Comparison of ENCODE assay signal across 11 cellular contexts in genomic region chr13:79227418-79227817, GRCh38.
DNase-seq lines count a peak whose midpoint lies in the region; ATAC-seq and TF ChIP-seq lines count a peak whose summit lies in the region.
"Had no signal": no experiment of that assay in that cellular context is flagged by ENCODE, and none has a peak within 500 bp of the region (broad histone marks: within the 10 kb centered on the region; RNA-seq: fewer than 3 reads in every experiment).

No MANE protein-coding gene starts in this region.

- no peak overlapping the region for H3K23ac ChIP-seq in neuronal stem cell (ENCODE audit: low read depth, low read length, poor library complexity)

- H3K27me3 ChIP-seq in neuronal stem cell (ENCODE audit: control insufficient read depth in 3 of 3, insufficient read depth in 3 of 3, low read depth in 1 of 3, low read length in 3 of 3): no peaks in the 10 kb centered on the region
- H3K27me3 ChIP-seq: adrenal gland had no signal

- no peaks in the 10 kb centered on the region for H3K9me3 Mint-ChIP-seq in osteocyte (ENCODE audit: unreplicated experiment)

- ATAC-seq in HG02678 (IDR thresholded peaks at IDR 0.05; ENCODE audit: unreplicated experiment): peak; percentile 78
- ATAC-seq in HG03558 (IDR thresholded peaks at IDR 0.05; ENCODE audit: extremely low read depth, unreplicated experiment): peak; percentile 76

- DNase-seq in NCI-H345 (lab: John Stamatoyannopoulos, UW): peak; percentile 48
- no peak for DNase-seq in NCI-H345 treated with DMSO at 0.1 percent for 48 hours (lab: John Stamatoyannopoulos, UW; ENCODE audit: unreplicated experiment)
- DNase-seq in ureter (ENCODE audit: low spot score): no peak
- no peak for DNase-seq in NCI-H2227 treated with DMSO at 0.1 percent for 48 hours (lab: John Stamatoyannopoulos, UW)
- DNase-seq in osteocyte (ENCODE audit: extremely low spot score, unreplicated experiment): no peak
- DNase-seq in neuronal stem cell (ENCODE audit: low spot score): no peak
- DNase-seq: adrenal gland had no signal

- no peak overlapping the region for H2BK15ac ChIP-seq in neuronal stem cell (ENCODE audit: low read length)

- H3K18ac ChIP-seq in neuronal stem cell (ENCODE audit: low read length): no peak overlapping the region

- no peaks in the 10 kb centered on the region for H3K4me1 Mint-ChIP-seq in osteocyte (ENCODE audit: unreplicated experiment)

- no peak overlapping the region for H2AK5ac ChIP-seq in neuronal stem cell (ENCODE audit: low read depth, low read length)

- no peak overlapping the region for H4K8ac ChIP-seq in neuronal stem cell (ENCODE audit: low read depth, low read length)

- H2BK5ac ChIP-seq in neuronal stem cell (ENCODE audit: low read length): no peak overlapping the region

- H2BK12ac ChIP-seq in neuronal stem cell (ENCODE audit: low read length): no peak overlapping the region

- H3K4me1 ChIP-seq in neuronal stem cell (ENCODE audit: control insufficient read depth in 2 of 2, insufficient read depth in 1 of 2, low read depth in 1 of 2, low read length in 2 of 2): peaks cover 0 to 5% of the 10 kb centered on the region in 2 donors
- H3K4me1 ChIP-seq: adrenal gland, prostate gland had no signal

- H3K36me3 Mint-ChIP-seq in osteocyte (ENCODE audit: unreplicated experiment): no peaks in the 10 kb centered on the region

- no peak for TF ChIP-seq CTCF in osteocyte (IDR thresholded peaks at IDR 0.05)

- no peaks in the 10 kb centered on the region for H3K36me3 ChIP-seq in neuronal stem cell (replicated peaks in 1 of 2; ENCODE audit: control insufficient read depth in 2 of 2, insufficient read depth in 2 of 2, low read length in 2 of 2)
- H3K36me3 ChIP-seq: adrenal gland, prostate gland had no signal

- H3K14ac ChIP-seq in neuronal stem cell (ENCODE audit: low read length): no peak overlapping the region

- no CpG with 5 or more reads among the region's 2 CpGs for WGBS in neuronal stem cell (ENCODE audit: extremely low coverage in 2 of 2, insufficient read length in 2 of 2, insufficient replicate concordance in 1 of 2), 2 donors

- H3K9me3 ChIP-seq in neuronal stem cell (replicated peaks in 1 of 2; ENCODE audit: control insufficient read depth in 2 of 2, insufficient read depth in 1 of 2, low read depth in 1 of 2, low read length in 2 of 2): no peaks in the 10 kb centered on the region
- H3K9me3 ChIP-seq: adrenal gland, prostate gland had no signal

- no peak overlapping the region for H4K91ac ChIP-seq in neuronal stem cell (ENCODE audit: low read depth, low read length, poor library complexity)

- peaks cover 9% of the 10 kb centered on the region for H3K27me3 Mint-ChIP-seq in osteocyte (ENCODE audit: unreplicated experiment)

- no peak overlapping the region for H3K27ac ChIP-seq in neuronal stem cell (replicated peaks; ENCODE audit: low read length)
- H3K27ac ChIP-seq: adrenal gland, epithelial cell of prostate, prostate gland had no signal

- H3K4ac ChIP-seq in neuronal stem cell (ENCODE audit: low read length): no peak overlapping the region

- no peak overlapping the region for H3K4me3 ChIP-seq in neuronal stem cell (ENCODE audit: low read length in 2 of 2)
- H3K4me3 ChIP-seq: adrenal gland, prostate gland had no signal

- H3K9ac ChIP-seq in neuronal stem cell (ENCODE audit: low read depth, low read length, poor library complexity): no peak overlapping the region

- H2BK120ac ChIP-seq in neuronal stem cell (ENCODE audit: low read depth, low read length): no peak overlapping the region

- H3K4me2 ChIP-seq in neuronal stem cell (ENCODE audit: insufficient read depth, low read length, poor library complexity, severe bottlenecking): no peak overlapping the region

- H3K79me1 ChIP-seq in neuronal stem cell (ENCODE audit: low read depth, low read length): no peaks in the 10 kb centered on the region

- no peak overlapping the region for H3K27ac Mint-ChIP-seq in osteocyte (ENCODE audit: unreplicated experiment)

- no peak overlapping the region for H2AFZ ChIP-seq in neuronal stem cell (ENCODE audit: low read length)

- H3K4me3 Mint-ChIP-seq in osteocyte (ENCODE audit: unreplicated experiment): no peak overlapping the region
